In genomic region chr16:75289189-75289588, GRCh38 we compare ENCODE assay signal across 10 cellular contexts. TPM values are rescaled to one million over a fixed set of nuclear protein-coding genes. Genes with fewer than 3 reads are reported as not detected.
DNase-seq lines count a peak whose midpoint lies in the region; ATAC-seq, FAIRE-seq and TF ChIP-seq lines count a peak whose summit lies in the region.
"Had no signal": no experiment of that assay in that cellular context is flagged by ENCODE, and none has a peak within 500 bp of the region (broad histone marks: within the 10 kb centered on the region; RNA-seq: fewer than 3 reads in every experiment).

No MANE protein-coding gene starts in this region.

- H3K36me3 Mint-ChIP-seq in natural killer cell: peaks cover 33% of the 10 kb centered on the region
- H3K36me3 Mint-ChIP-seq in natural killer cell treated with Interleukin-12 subunit alpha and Interleukin-12 subunit beta and Interleukin-15 and Interleukin-18, amount 100 ng/mL, for 72 hours: peaks cover 31% of the 10 kb centered on the region

- in situ Hi-C loops in K562 (cut with MboI): no loop called here

- H3K79me2 ChIP-seq in K562 (ENCODE audit: control insufficient read depth, insufficient read depth, low read length): no peaks in the 10 kb centered on the region
- no peaks in the 10 kb centered on the region for H3K79me2 ChIP-seq in keratinocyte (ENCODE audit: control insufficient read depth, insufficient read depth, low read length)

- no peak for DNase-seq in natural killer cell
- no peak for DNase-seq in natural killer cell treated with Interleukin-12 subunit alpha and Interleukin-12 subunit beta and Interleukin-15 and Interleukin-18, amount 100 ng/mL, for 72 hours (ENCODE audit: low spot score)
- DNase-seq in K562 (ENCODE audit: extremely low read depth in 1 of 4, low spot score in 3 of 4): no peak
- DNase-seq in keratinocyte (ENCODE audit: low read depth, low spot score): no peak
- no peak for DNase-seq in upper lobe of right lung
- no peak for DNase-seq in H7
- DNase-seq: NCI-H2081, SIG-M5 had no signal

- no peak for ATAC-seq in natural killer cell
- no peak for ATAC-seq in natural killer cell treated with Interleukin-12 subunit alpha and Interleukin-12 subunit beta and Interleukin-15 and Interleukin-18, amount 100 ng/mL, for 72 hours
- ATAC-seq in K562: no peak
- no peak for ATAC-seq in upper lobe of right lung
- ATAC-seq in GM19351 (IDR thresholded peaks at IDR 0.05; ENCODE audit: unreplicated experiment): no peak
- ATAC-seq in GM21423 (IDR thresholded peaks at IDR 0.05; ENCODE audit: unreplicated experiment): no peak

- no peak for TF ChIP-seq EP300 in K562 (IDR thresholded peaks at IDR 0.05; ENCODE audit: low read length)

- H3K4me1 ChIP-seq in K562 (replicated peaks in 1 of 2; ENCODE audit: control insufficient read depth in 2 of 2, insufficient read depth in 2 of 2, low read length in 2 of 2) (peaks cover 15 to 21% of the 10 kb centered on the region in 2 experiments), keratinocyte (ENCODE audit: control insufficient read depth, extremely low read depth, insufficient read depth, low read length) (peaks cover 21% of the 10 kb centered on the region), upper lobe of right lung (peaks cover 7% of the 10 kb centered on the region)

- H3K9me3 ChIP-seq in K562 (replicated peaks; ENCODE audit: control insufficient read depth, insufficient read depth, low read depth, low read length) (no peaks in the 10 kb centered on the region), keratinocyte (ENCODE audit: control insufficient read depth, low read depth, low read length) (no peaks in the 10 kb centered on the region), upper lobe of right lung (no peaks in the 10 kb centered on the region)

- H3K4me2 ChIP-seq in K562 (ENCODE audit: insufficient read depth, low read length): no peak overlapping the region
- H3K4me2 ChIP-seq in keratinocyte (ENCODE audit: control insufficient read depth, extremely low read depth, insufficient read depth, low read depth, low read length): peak overlapping the region; percentile 13

- H2AFZ ChIP-seq in K562 (ENCODE audit: low read depth, low read length) (no peak overlapping the region), keratinocyte (ENCODE audit: control insufficient read depth, low read length) (no peak overlapping the region)

- no peaks in the 10 kb centered on the region for H3K9me1 ChIP-seq in K562 (ENCODE audit: control insufficient read depth, insufficient read depth, low read length)
- H3K9me1 ChIP-seq in keratinocyte (ENCODE audit: control insufficient read depth, extremely low read depth, insufficient read depth, low read length): no peaks in the 10 kb centered on the region

- no peak for TF ChIP-seq CTCF in natural killer cell (IDR thresholded peaks at IDR 0.05)
- TF ChIP-seq CTCF in K562 (IDR thresholded peaks at IDR 0.05 in 2 of 3, conservative IDR thresholded peaks at IDR 0.05 in 1 of 3; ENCODE audit: insufficient read depth in 2 of 3, low read depth in 1 of 3, low read length in 3 of 3): no peak
- TF ChIP-seq CTCF in keratinocyte (optimal IDR thresholded peaks at IDR 0.05 in 1 of 3, IDR thresholded peaks at IDR 0.05 in 1 of 3, conservative IDR thresholded peaks at IDR 0.05 in 1 of 3; ENCODE audit: extremely low read depth in 1 of 3, insufficient read depth in 2 of 3, low read length in 3 of 3): no peak
- no peak for TF ChIP-seq CTCF in upper lobe of right lung (IDR thresholded peaks at IDR 0.05)

- H3K4me1 Mint-ChIP-seq in natural killer cell: peaks cover 13 to 22% of the 10 kb centered on the region in 2 donors
- H3K4me1 Mint-ChIP-seq in natural killer cell treated with Interleukin-12 subunit alpha and Interleukin-12 subunit beta and Interleukin-15 and Interleukin-18, amount 100 ng/mL, for 72 hours (ENCODE audit: low read depth in 2 of 2): peaks cover 14 to 16% of the 10 kb centered on the region in 2 donors

- intact Hi-C loops in natural killer cell (cut with micrococcal nuclease): loop anchor here (5.0 kb wide), 1 partner anchor 33 kb away; no protein-coding TSS in a partner anchor
- intact Hi-C loops in K562 (cut with micrococcal nuclease): no loop called here
- intact Hi-C loops in upper lobe of right lung (cut with DNase I): no loop called here

- peaks cover 7% of the 10 kb centered on the region; the same call in 1 of the 2 replicates for H4K20me1 ChIP-seq in K562 (replicated peaks; ENCODE audit: control insufficient read depth, insufficient read depth, low read length)
- H4K20me1 ChIP-seq in keratinocyte (ENCODE audit: control insufficient read depth, extremely low read depth, insufficient read depth, low read length): no peaks in the 10 kb centered on the region

- peaks cover 72 to 85% of the 10 kb centered on the region in 2 donors for H3K27me3 Mint-ChIP-seq in natural killer cell (ENCODE audit: low read depth in 2 of 2)
- H3K27me3 Mint-ChIP-seq in natural killer cell treated with Interleukin-12 subunit alpha and Interleukin-12 subunit beta and Interleukin-15 and Interleukin-18, amount 100 ng/mL, for 72 hours: peaks cover 51 to 70% of the 10 kb centered on the region in 2 donors

- H3K4me3 Mint-ChIP-seq in natural killer cell: peak overlapping the region; percentile 73
- no peak overlapping the region for H3K4me3 Mint-ChIP-seq in natural killer cell treated with Interleukin-12 subunit alpha and Interleukin-12 subunit beta and Interleukin-15 and Interleukin-18, amount 100 ng/mL, for 72 hours

- BruUV-seq in K562 (replicated peaks; lab: Mats Ljungman, UMichigan): no TSS peak

- dilution Hi-C loops in keratinocyte (cut with MboI; ENCODE audit: extremely low pct_ligation_motif_present, low sequenced_read_pairs): no loop called here

- CTCF ChIA-PET in K562 (lab: Yijun Ruan, JAX; ENCODE audit: low intra/inter-chr PET ratio): no interaction called here

- H3K27me3 ChIP-seq in K562 (ENCODE audit: control insufficient read depth in 2 of 2, insufficient read depth in 2 of 2, low read length in 2 of 2): no peaks in the 10 kb centered on the region
- no peaks in the 10 kb centered on the region for H3K27me3 ChIP-seq in keratinocyte (ENCODE audit: control insufficient read depth, extremely low read depth, insufficient read depth, low read length)
- no peaks in the 10 kb centered on the region for H3K27me3 ChIP-seq in upper lobe of right lung
- no peaks in the 10 kb centered on the region for H3K27me3 ChIP-seq in H7 (ENCODE audit: control insufficient read depth, insufficient read depth, low read length)

- H3K27ac Mint-ChIP-seq in natural killer cell: peak overlapping the region in 1 of 2 donors; percentile 72
- no peak overlapping the region for H3K27ac Mint-ChIP-seq in natural killer cell treated with Interleukin-12 subunit alpha and Interleukin-12 subunit beta and Interleukin-15 and Interleukin-18, amount 100 ng/mL, for 72 hours

- FAIRE-seq in K562 (lab: Jason Lieb, UNC) (no peak), keratinocyte (lab: Jason Lieb, UNC) (no peak)

- H3K9me3 Mint-ChIP-seq in natural killer cell: no peaks in the 10 kb centered on the region
- no peaks in the 10 kb centered on the region for H3K9me3 Mint-ChIP-seq in natural killer cell treated with Interleukin-12 subunit alpha and Interleukin-12 subunit beta and Interleukin-15 and Interleukin-18, amount 100 ng/mL, for 72 hours

- H3K36me3 ChIP-seq in K562 (ENCODE audit: control insufficient read depth, insufficient read depth, low read length) (peaks cover 35% of the 10 kb centered on the region; the same call in 2 of the 3 replicates), keratinocyte (ENCODE audit: control insufficient read depth in 2 of 2, extremely low read depth in 1 of 2, insufficient read depth in 2 of 2, low read length in 2 of 2) (peaks cover 3 to 11% of the 10 kb centered on the region in 2 experiments), upper lobe of right lung (peaks cover 24% of the 10 kb centered on the region), H7 (replicated peaks; ENCODE audit: control insufficient read depth, insufficient read depth, low read length) (peaks cover 10% of the 10 kb centered on the region)

- no peak overlapping the region for H3K27ac ChIP-seq in K562 (ENCODE audit: extremely low read depth, low read depth, low read length)
- no peak overlapping the region for H3K27ac ChIP-seq in keratinocyte (ENCODE audit: control insufficient read depth, insufficient read depth, low read length)
- H3K27ac ChIP-seq in upper lobe of right lung: peak overlapping the region; percentile 28

- H3K4me3 ChIP-seq in K562 (no peak overlapping the region), keratinocyte (ENCODE audit: control insufficient read depth in 2 of 3, extremely low read depth in 1 of 3, insufficient read depth in 2 of 3, low read depth in 1 of 3, low read length in 3 of 3) (no peak overlapping the region), upper lobe of right lung (no peak overlapping the region), H7 (ENCODE audit: insufficient read depth, low read depth, low read length) (no peak overlapping the region)

- H3K9ac ChIP-seq in K562 (ENCODE audit: insufficient read depth in 1 of 2, low read depth in 2 of 2, low read length in 2 of 2) (no peak overlapping the region), keratinocyte (ENCODE audit: control insufficient read depth, extremely low read depth, insufficient read depth, low read length) (no peak overlapping the region)

- POLR2A ChIA-PET in K562 (lab: Yijun Ruan, JAX): interaction anchor here (0.7 to 1.6 kb wide), 3 partner anchors 10 to 311 kb away, joined by 3 to 5 read pairs (median 3); no protein-coding TSS in a partner anchor

- no peak for TF ChIP-seq POLR2A in K562 (conservative IDR thresholded peaks at IDR 0.05)

- no peak for TF ChIP-seq RAD21 in K562 (CRISPR knock-in tag; conservative IDR thresholded peaks at IDR 0.05 in 1 of 2, IDR thresholded peaks at IDR 0.05 in 1 of 2)

RNA-seq across cellular contexts. Expression of gene BCAR1, which starts 37.8 kb away (rescaled TPM):
- total RNA-seq in natural killer cell: not detected
- total RNA-seq in natural killer cell treated with Interleukin-12 subunit alpha and Interleukin-12 subunit beta and Interleukin-15 and Interleukin-18, amount 100 ng/mL, for 72 hours: not detected
- total RNA-seq in K562 (2011; cell fraction: chromatin; rRNA removed; ENCODE audit: low replicate concordance): 30.5 and 82.5 TPM in 2 replicates
- 37.8 and 38.7 TPM in 2 replicates for total RNA-seq in K562 (2011; cell fraction: nucleolus; rRNA removed)
- total RNA-seq in K562 (2011; cell fraction: nucleoplasm; rRNA removed): 29.8 and 32.0 TPM in 2 replicates
- total RNA-seq in K562 (2014; rRNA removed): 14.1 and 16.0 TPM in 2 replicates
- 1.1 and 1.7 TPM in 2 replicates for total RNA-seq in K562 (2014; rRNA removed; fragmentation: Illumina TruSeq; extraction: Trizol)
- 7.2 and 8.8 TPM in 2 replicates for total RNA-seq in K562 (2015; rRNA removed; fragmentation: Illumina TruSeq; extraction: Trizol)
- total RNA-seq in K562 (2021): 25.6 and 26.3 TPM in 2 replicates
- 3.6 and 6.0 TPM in 2 replicates for polyA plus RNA-seq in K562 (2011; rRNA removed)
- polyA plus RNA-seq in K562 (2011; cell fraction: cytosol; rRNA removed): 3.6 and 13.5 TPM in 2 replicates
- 21.5 and 40.4 TPM in 2 replicates for polyA plus RNA-seq in K562 (2011; cell fraction: nucleus; rRNA removed)
- 14.6 and 20.3 TPM in 2 replicates for polyA plus RNA-seq in K562 (2012)
- polyA plus RNA-seq in K562 (2014; fragmentation: Illumina TruSeq; extraction: Trizol): 3.4 and 11.4 TPM in 2 replicates
- under 1 TPM; 0.10 to 0.13 TPM for polyA plus RNA-seq in K562 (2014; fragmentation: Nextera tagmentation; extraction: Ambion mirVana)
- polyA plus RNA-seq in K562 (2014; rRNA removed): 9.8 and 10.5 TPM in 2 replicates
- 5.7 and 5.9 TPM in 2 replicates for polyA minus RNA-seq in K562 (2011; rRNA and poly(A)+ RNA removed)
- polyA minus RNA-seq in K562 (2011; cell fraction: cytosol; rRNA and poly(A)+ RNA removed): 6.9 and 14.9 TPM in 2 replicates
- 16.6 and 18.6 TPM in 2 replicates for polyA minus RNA-seq in K562 (2011; cell fraction: nucleus; rRNA and poly(A)+ RNA removed)
- polyA plus RNA-seq in keratinocyte: 17.8 to 31.2 TPM (median 23.0 TPM) in 3 replicates
- polyA plus RNA-seq in keratinocyte (2011; ENCODE audit: low read depth): 5.9 TPM
- 17.0 and 40.3 TPM in 2 replicates for polyA plus RNA-seq in keratinocyte (2011; cell fraction: cytosol; rRNA removed)
- polyA plus RNA-seq in keratinocyte (2011; cell fraction: nucleus; rRNA removed): 69.0 and 79.0 TPM in 2 replicates
- polyA plus RNA-seq in keratinocyte (2012; ENCODE audit: low replicate concordance): 19.6 and 63.8 TPM in 2 replicates
- 11.9 to 55.2 TPM (median 18.5 TPM) in 3 replicates for polyA minus RNA-seq in keratinocyte
- 51.2 TPM for polyA minus RNA-seq in keratinocyte (2011; cell fraction: cytosol; rRNA and poly(A)+ RNA removed)
- 45.5 TPM in 2 replicates for polyA minus RNA-seq in keratinocyte (2011; cell fraction: nucleus; rRNA and poly(A)+ RNA removed)
- 61.7 TPM for total RNA-seq in upper lobe of right lung
- 63.0 and 68.4 TPM in 2 replicates for total RNA-seq in H7 (2014; rRNA removed; shearing (Covaris generic))
